Comparison of ENCODE assay signal across 28 cellular contexts in the genomic region with DNA sequence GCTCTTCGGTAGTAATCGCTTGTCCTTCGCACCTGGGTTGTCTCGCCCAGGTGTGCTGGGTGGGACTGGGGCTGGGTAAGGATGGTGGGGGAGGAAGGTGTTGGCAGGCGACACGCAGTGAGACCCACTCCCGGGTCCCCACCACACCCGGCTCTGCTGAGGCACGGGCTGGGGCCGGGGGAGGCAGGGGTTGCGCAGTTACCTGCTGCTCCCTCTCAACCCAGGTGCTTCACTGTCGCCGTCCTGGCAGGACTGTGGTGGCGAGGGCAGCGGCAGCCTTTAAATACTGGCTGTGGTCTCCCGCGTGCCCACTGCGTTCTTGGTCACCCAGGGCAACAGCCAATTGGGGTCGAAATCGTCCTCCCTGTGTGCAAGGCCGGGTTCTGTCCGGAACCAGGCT. TPM values are rescaled to one million over a fixed set of nuclear protein-coding genes. Genes with fewer than 3 reads are reported as not detected.
DNase-seq lines count a peak whose midpoint lies in the region; ATAC-seq and TF ChIP-seq lines count a peak whose summit lies in the region.
"Had no signal": no experiment of that assay in that cellular context is flagged by ENCODE, and none has a peak within 500 bp of the region (broad histone marks: within the 10 kb centered on the region; RNA-seq: fewer than 3 reads in every experiment).

A gene with protein sequence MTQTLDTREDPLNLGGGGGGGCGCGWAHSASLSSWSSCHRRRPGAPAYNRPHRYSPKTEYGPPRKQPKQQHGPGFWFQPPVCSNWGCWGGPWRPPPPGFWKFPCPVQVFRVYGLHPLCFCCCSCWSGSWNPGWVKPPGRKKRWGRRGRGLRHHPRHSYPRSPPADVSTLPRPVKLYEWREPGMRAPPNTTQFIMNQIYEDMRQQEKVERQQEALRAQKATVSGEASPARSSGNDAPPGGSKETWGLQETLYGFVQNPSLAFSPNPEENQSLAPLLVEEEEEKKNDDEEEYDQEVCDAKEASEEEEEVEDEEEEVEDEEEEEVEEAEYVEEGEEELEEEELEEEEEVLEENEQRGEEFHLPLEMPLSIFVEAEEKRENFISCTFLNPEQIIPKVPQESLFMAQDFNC (minus strand): TSS at position 256 of the 400 bp plus-strand sequence. CDS start 434 bp downstream, outside the sequence.

- no peak within 1 kb of the TSS for H4K8ac ChIP-seq in trophoblast cell (ENCODE audit: low read depth, low read length)

- no peaks in the 10 kb centered on the region for H3K27me3 ChIP-seq in H7 (ENCODE audit: control insufficient read depth, insufficient read depth, low read length)
- no peaks in the 10 kb centered on the region for H3K27me3 ChIP-seq in endodermal cell (ENCODE audit: control insufficient read depth, insufficient read depth, low read length, poor library complexity, severe bottlenecking)
- no peaks in the 10 kb centered on the region for H3K27me3 ChIP-seq in trophoblast cell (ENCODE audit: insufficient read depth, low read length)
- H3K27me3 ChIP-seq in upper lobe of right lung: no peaks in the 10 kb centered on the region

- H3K79me1 ChIP-seq in trophoblast cell (ENCODE audit: low read length): no peaks in the 10 kb centered on the region

- H3K27me3 Mint-ChIP-seq in endodermal cell (ENCODE audit: insufficient read depth): peaks cover 6% of the 10 kb centered on the region
- no peaks in the 10 kb centered on the region for H3K27me3 Mint-ChIP-seq in activated T-helper 2 cell treated with anti-CD3 and anti-CD28 coated beads, Interferon-gamma antibody, Interleukin-2, Interleukin-4, amounts not matched to agents 10 μg/mL and 5 μg/mL and 100 μg/mL, durations not matched to agents 14 hours and 24 hours and 36 hours (ENCODE audit: low read depth)

- H3K4me3 ChIP-seq in H7 (ENCODE audit: insufficient read depth, low read depth, low read length) (no peak within 1 kb of the TSS), endodermal cell (ENCODE audit: low read length) (no peak within 1 kb of the TSS), trophoblast cell (ENCODE audit: low read depth, low read length) (peak within 1 kb of the TSS; percentile 51), upper lobe of right lung (no peak within 1 kb of the TSS)
- H3K4me3 ChIP-seq: A549, SK-N-MC had no signal

- no peaks in the 10 kb centered on the region for H3K36me3 ChIP-seq in H7 (replicated peaks; ENCODE audit: control insufficient read depth, insufficient read depth, low read length)
- no peaks in the 10 kb centered on the region for H3K36me3 ChIP-seq in endodermal cell (ENCODE audit: control insufficient read depth, insufficient read depth, low read length)
- no peaks in the 10 kb centered on the region for H3K36me3 ChIP-seq in trophoblast cell (ENCODE audit: control insufficient read depth in 1 of 2, insufficient read depth in 2 of 2, low read length in 2 of 2)
- no peaks in the 10 kb centered on the region for H3K36me3 ChIP-seq in upper lobe of right lung

- H3K23ac ChIP-seq in trophoblast cell (ENCODE audit: low read length): no peak within 1 kb of the TSS

- no peak within 1 kb of the TSS for H3K18ac ChIP-seq in trophoblast cell (ENCODE audit: low read length)

- H3K9ac ChIP-seq in endodermal cell (ENCODE audit: extremely low read depth, low read length, poor library complexity, severe bottlenecking): no peak within 1 kb of the TSS
- no peak within 1 kb of the TSS for H3K9ac ChIP-seq in trophoblast cell (ENCODE audit: low read length)

- H3K14ac ChIP-seq in trophoblast cell (ENCODE audit: low read length): no peak within 1 kb of the TSS

- no peak within 1 kb of the TSS for H3K4ac ChIP-seq in trophoblast cell (ENCODE audit: low read depth, low read length)

- DNase-seq in H7 (peak; percentile 14), endodermal cell (peak; percentile 39), trophoblast cell (no peak), upper lobe of right lung (no peak), occipital lobe (lab: John Stamatoyannopoulos, UW) (no peak)
- no peak for DNase-seq in activated T-helper 2 cell treated with anti-CD3 and anti-CD28 coated beads, Interferon-gamma antibody, Interleukin-2, Interleukin-4, amounts not matched to agents 10 μg/mL and 5 μg/mL and 100 μg/mL, durations not matched to agents 14 hours and 24 hours and 36 hours (ENCODE audit: low spot score)
- DNase-seq: C1 segment of cervical spinal cord; Caco-2; CD4-positive, alpha-beta memory T cell; DMS 273 treated with DMSO at 0.1 percent for 48 hours; DMS79 treated with DMSO at 0.1 percent for 48 hours; GF-D8; GOT3; HCEC 1CT; Karpas-422; NCI-H1092; NCI-H1417 treated with DMSO at 0.1 percent for 48 hours; NCI-H1694 treated with DMSO at 0.1 percent for 48 hours; NCI-H2081; NCI-H2227 treated with DMSO at 0.1 percent for 48 hours; NCI-H510A; NCI-H69; SHP77 treated with DMSO at 0.1 percent for 48 hours had no signal

- H3K4me3 Mint-ChIP-seq in endodermal cell: no peak within 1 kb of the TSS
- no peak within 1 kb of the TSS for H3K4me3 Mint-ChIP-seq in activated T-helper 2 cell treated with anti-CD3 and anti-CD28 coated beads, Interferon-gamma antibody, Interleukin-2, Interleukin-4, amounts not matched to agents 10 μg/mL and 5 μg/mL and 100 μg/mL, durations not matched to agents 14 hours and 24 hours and 36 hours (ENCODE audit: low read depth)
- H3K4me3 Mint-ChIP-seq: CD4-positive, alpha-beta memory T cell had no signal

- H3K4me1 Mint-ChIP-seq in endodermal cell: no peaks in the 10 kb centered on the region
- no peaks in the 10 kb centered on the region for H3K4me1 Mint-ChIP-seq in activated T-helper 2 cell treated with anti-CD3 and anti-CD28 coated beads, Interferon-gamma antibody, Interleukin-2, Interleukin-4, amounts not matched to agents 10 μg/mL and 5 μg/mL and 100 μg/mL, durations not matched to agents 14 hours and 24 hours and 36 hours (ENCODE audit: low read depth)
- H3K4me1 Mint-ChIP-seq: CD4-positive, alpha-beta memory T cell had no signal

- H4K12ac ChIP-seq in trophoblast cell (ENCODE audit: low read depth, low read length): no peak within 1 kb of the TSS

- no peak within 1 kb of the TSS for H3K27ac Mint-ChIP-seq in endodermal cell
- no peak within 1 kb of the TSS for H3K27ac Mint-ChIP-seq in activated T-helper 2 cell treated with anti-CD3 and anti-CD28 coated beads, Interferon-gamma antibody, Interleukin-2, Interleukin-4, amounts not matched to agents 10 μg/mL and 5 μg/mL and 100 μg/mL, durations not matched to agents 14 hours and 24 hours and 36 hours
- H3K27ac Mint-ChIP-seq: CD4-positive, alpha-beta memory T cell had no signal

- H2AFZ ChIP-seq in trophoblast cell (ENCODE audit: insufficient read depth, low read length, poor library complexity): no peak within 1 kb of the TSS

- H3K4me2 ChIP-seq in trophoblast cell (ENCODE audit: low read length): no peak within 1 kb of the TSS
- H3K4me2 ChIP-seq: A549 had no signal

- peaks cover 14% of the 10 kb centered on the region for H3K9me3 Mint-ChIP-seq in endodermal cell
- no peaks in the 10 kb centered on the region for H3K9me3 Mint-ChIP-seq in activated T-helper 2 cell treated with anti-CD3 and anti-CD28 coated beads, Interferon-gamma antibody, Interleukin-2, Interleukin-4, amounts not matched to agents 10 μg/mL and 5 μg/mL and 100 μg/mL, durations not matched to agents 14 hours and 24 hours and 36 hours
- H3K9me3 Mint-ChIP-seq: CD4-positive, alpha-beta memory T cell had no signal

- peak; percentile 39 for ATAC-seq in upper lobe of right lung
- ATAC-seq in HG02759 (IDR thresholded peaks at IDR 0.05; ENCODE audit: unreplicated experiment): no peak

- H2BK5ac ChIP-seq in trophoblast cell (ENCODE audit: low read depth, low read length, poor library complexity): no peak within 1 kb of the TSS

- no peak within 1 kb of the TSS for H2BK12ac ChIP-seq in trophoblast cell (ENCODE audit: low read length)

- no peak within 1 kb of the TSS for H3K27ac ChIP-seq in endodermal cell (ENCODE audit: low read depth, low read length)
- no peak within 1 kb of the TSS for H3K27ac ChIP-seq in trophoblast cell (ENCODE audit: low read depth, low read length)
- H3K27ac ChIP-seq in upper lobe of right lung: no peak within 1 kb of the TSS
- H3K27ac ChIP-seq: A549, RWPE1, SK-N-MC had no signal

- H4K91ac ChIP-seq in trophoblast cell (ENCODE audit: low read depth, low read length): no peak within 1 kb of the TSS

- H3K79me2 ChIP-seq in trophoblast cell (ENCODE audit: control insufficient read depth, insufficient read depth, low read length, poor library complexity): no peaks in the 10 kb centered on the region

- no peak within 1 kb of the TSS for H2BK120ac ChIP-seq in trophoblast cell (ENCODE audit: insufficient read depth, low read length, poor library complexity)

- H3K4me1 ChIP-seq in endodermal cell (ENCODE audit: control insufficient read depth, insufficient read depth, low read length): no peaks in the 10 kb centered on the region
- no peaks in the 10 kb centered on the region for H3K4me1 ChIP-seq in trophoblast cell (ENCODE audit: control insufficient read depth in 1 of 2, insufficient read depth in 2 of 2, low read length in 2 of 2)
- H3K4me1 ChIP-seq in upper lobe of right lung: no peaks in the 10 kb centered on the region

- WGBS in endodermal cell (ENCODE audit: insufficient coverage in 1 of 2, insufficient read length in 1 of 2), 2 experiments: 82 to 96% methylated on average over 8 to 22 of the region's 22 CpGs
- no CpG with 5 or more reads among the region's 22 CpGs for WGBS in trophoblast cell (ENCODE audit: extremely low coverage, insufficient coverage, insufficient read length)

- no peak for TF ChIP-seq CTCF in endodermal cell (conservative IDR thresholded peaks at IDR 0.05)
- no peak for TF ChIP-seq CTCF in upper lobe of right lung (IDR thresholded peaks at IDR 0.05)

- no peak within 1 kb of the TSS for H2AK5ac ChIP-seq in trophoblast cell (ENCODE audit: low read length)

- no peaks in the 10 kb centered on the region for H3K9me3 ChIP-seq in endodermal cell (ENCODE audit: control insufficient read depth, low read length)
- H3K9me3 ChIP-seq in trophoblast cell (ENCODE audit: insufficient read depth, low read depth, low read length): peaks cover 5% of the 10 kb centered on the region
- H3K9me3 ChIP-seq in upper lobe of right lung: no peaks in the 10 kb centered on the region
- H3K9me3 ChIP-seq: A549, Caco-2 had no signal

- H3K36me3 Mint-ChIP-seq in endodermal cell (ENCODE audit: low read depth): no peaks in the 10 kb centered on the region
- H3K36me3 Mint-ChIP-seq in activated T-helper 2 cell treated with anti-CD3 and anti-CD28 coated beads, Interferon-gamma antibody, Interleukin-2, Interleukin-4, amounts not matched to agents 10 μg/mL and 5 μg/mL and 100 μg/mL, durations not matched to agents 14 hours and 24 hours and 36 hours (ENCODE audit: low read depth): no peaks in the 10 kb centered on the region
- H3K36me3 Mint-ChIP-seq: CD4-positive, alpha-beta memory T cell had no signal

- intact Hi-C loops in upper lobe of right lung (cut with DNase I): no loop called here
- intact Hi-C loops in activated T-helper 2 cell treated with anti-CD3 and anti-CD28 coated beads, Interferon-gamma antibody, Interleukin-2, Interleukin-4, amounts not matched to agents 10 μg/mL and 5 μg/mL and 100 μg/mL, durations not matched to agents 14 hours and 24 hours and 36 hours (cut with micrococcal nuclease): no loop called here

RNA-seq across cellular contexts. Expression of the gene that starts here (rescaled TPM):
- not detected in 2 replicates for total RNA-seq in H7 (2014; rRNA removed; shearing (Covaris generic))
- total RNA-seq in endodermal cell: not detected
- not detected for polyA plus RNA-seq in endodermal cell (2013, experiment 1 of 2)
- not detected for polyA plus RNA-seq in endodermal cell (2013, experiment 2 of 2)
- not detected in 2 replicates for polyA plus RNA-seq in trophoblast cell (2013)
- not detected for total RNA-seq in upper lobe of right lung
- not detected for total RNA-seq in occipital lobe
- total RNA-seq in activated T-helper 2 cell treated with anti-CD3 and anti-CD28 coated beads, Interferon-gamma antibody, Interleukin-2, Interleukin-4, amounts not matched to agents 10 μg/mL and 5 μg/mL and 100 μg/mL, durations not matched to agents 14 hours and 24 hours and 36 hours: not detected in 2 replicates
- total RNA-seq: Caco-2; CD4-positive, alpha-beta memory T cell; HT-29 had no signal
- polyA plus RNA-seq: A549; CD4-positive, alpha-beta memory T cell had no signal

Comparison
In these comparisons a context has a peak if more than half of its experiments do, and no peak if none do; other contexts are left out.
1. Peak in DNase-seq in H7; RNA of the gene not detected or under 1 TPM.
2. Peak in DNase-seq in endodermal cell; RNA of the gene not detected or under 1 TPM.
3. Peak in ATAC-seq in upper lobe of right lung; RNA of the gene not detected or under 1 TPM.